ENCODE assay signal across 9 cellular contexts in genomic region chr7:87627634-87627994, GRCh38. TPM values are rescaled to one million over a fixed set of nuclear protein-coding genes. Genes with fewer than 3 reads are reported as not detected.
DNase-seq lines count a peak whose midpoint lies in the region; ATAC-seq and TF ChIP-seq lines count a peak whose summit lies in the region.
"Had no signal": no experiment of that assay in that cellular context is flagged by ENCODE, and none has a peak within 500 bp of the region (broad histone marks: within the 10 kb centered on the region; RNA-seq: fewer than 3 reads in every experiment).

No MANE protein-coding gene starts in this region.

- no peaks in the 10 kb centered on the region for H3K79me2 ChIP-seq in mammary epithelial cell (ENCODE audit: insufficient read depth, low read length)

- in situ Hi-C loops in mammary epithelial cell (cut with MboI; ENCODE audit: low sequenced_read_pairs in 2 of 2), result no loop called here
- in situ Hi-C loops in G401 (cut with HindIII; ENCODE audit: low sequenced_read_pairs), result no loop called here
- in situ Hi-C loops in KBM-7 (cut with MboI; ENCODE audit: low pct_unique_long_range_greater_than_20kb, low sequenced_read_pairs), result no loop called here

- H3K4me3 ChIP-seq in mammary epithelial cell (replicated peaks in 1 of 3; ENCODE audit: insufficient read depth in 1 of 3, low read depth in 2 of 3, low read length in 3 of 3), result peak overlapping the region; percentile 76 to 82 (median 81)
- H3K4me3 ChIP-seq in right lobe of liver, result peak overlapping the region; percentile 62 to 85 (median 74)
- H3K4me3 ChIP-seq in thyroid gland (replicated peaks in 1 of 3), result peak overlapping the region; percentile 59 to 80 (median 65)
- H3K4me3 ChIP-seq: K562 had no signal

- H3K27me3 Mint-ChIP-seq in CD4-positive, alpha-beta T cell, result peaks cover 14% of the 10 kb centered on the region

- no peaks in the 10 kb centered on the region for H3K36me3 ChIP-seq in mammary epithelial cell (ENCODE audit: insufficient read depth, low read length)
- H3K36me3 ChIP-seq in right lobe of liver, result no peaks in the 10 kb centered on the region
- H3K36me3 ChIP-seq in thyroid gland, result no peaks in the 10 kb centered on the region

- H3K4me1 ChIP-seq in mammary epithelial cell (ENCODE audit: insufficient read depth, low read length) (peaks cover 18% of the 10 kb centered on the region), right lobe of liver (no peaks in the 10 kb centered on the region), thyroid gland (peaks cover 0 to 6% of the 10 kb centered on the region in 2 donors)

- intact Hi-C loops in CD4-positive, alpha-beta T cell (cut with DNase I, micrococcal nuclease), result loop anchor here in 1 of 2 experiments (5.0 kb wide), 1 partner anchor 250 kb away; the partner anchor contains the start of genes DBF4 and SLC25A40
- intact Hi-C loops in mammary epithelial cell (cut with micrococcal nuclease), result loop anchor here (10.0 kb wide), 1 partner anchor 487 kb away; no protein-coding TSS in a partner anchor
- intact Hi-C loops in right lobe of liver (cut with DNase I), result no loop called here
- intact Hi-C loops in thyroid gland (cut with DNase I), result no loop called here

- peak; percentile 8 for ATAC-seq in CD4-positive, alpha-beta T cell (ENCODE audit: poor library complexity)
- ATAC-seq in GM19468 (IDR thresholded peaks at IDR 0.05; ENCODE audit: extremely low read depth, unreplicated experiment), result peak; percentile 5
- ATAC-seq in HG03565 (IDR thresholded peaks at IDR 0.05; ENCODE audit: unreplicated experiment), result peak; percentile 11
- peak; percentile 8 to 36 (median 23) for ATAC-seq in right lobe of liver
- ATAC-seq: K562 had no signal

- no peaks in the 10 kb centered on the region for H3K36me3 Mint-ChIP-seq in CD4-positive, alpha-beta T cell (ENCODE audit: low read depth)

- CTCF ChIA-PET in CD4-positive, alpha-beta T cell (lab: Charles Lee), result no interaction called here
- CTCF ChIA-PET in mammary epithelial cell (lab: Charles Lee; ENCODE audit: low non-redundant PET), result no interaction called here

- peak overlapping the region; percentile 87 for H3K4me3 Mint-ChIP-seq in CD4-positive, alpha-beta T cell

- peaks cover 11% of the 10 kb centered on the region for H3K27me3 ChIP-seq in CD4-positive, alpha-beta T cell (ENCODE audit: control insufficient read depth, insufficient read depth, low read length)
- no peaks in the 10 kb centered on the region for H3K27me3 ChIP-seq in mammary epithelial cell (ENCODE audit: insufficient read depth, low read length)
- H3K27me3 ChIP-seq in right lobe of liver, result no peaks in the 10 kb centered on the region
- H3K27me3 ChIP-seq in thyroid gland, result no peaks in the 10 kb centered on the region

- WGBS in mammary epithelial cell (ENCODE audit: low coverage, missing lambda C conversion rate), result 1% methylated on average over 15 of the region's 30 CpGs
- WGBS in right lobe of liver (ENCODE audit: insufficient coverage, low coverage, low lambda C conversion rate, missing lambda C conversion rate), result no CpG with 5 or more reads among the region's 30 CpGs
- 7 to 12% methylated on average over 7 to 15 of the region's 30 CpGs for WGBS in thyroid gland, 2 donors

- no peak overlapping the region for H3K27ac ChIP-seq in CD4-positive, alpha-beta T cell (ENCODE audit: low read depth, low read length)
- H3K27ac ChIP-seq in mammary epithelial cell (ENCODE audit: insufficient read depth, low read depth, low read length), result no peak overlapping the region
- H3K27ac ChIP-seq in right lobe of liver, result peak overlapping the region in 2 of 3 donors; percentile 18 to 90
- no peak overlapping the region for H3K27ac ChIP-seq in thyroid gland

- dilution Hi-C loops in mammary epithelial cell (cut with HindIII; ENCODE audit: low sequenced_read_pairs), result no loop called here

- H4K20me1 ChIP-seq in mammary epithelial cell (ENCODE audit: insufficient read depth, low read length), result no peaks in the 10 kb centered on the region

- TF ChIP-seq CTCF in CD4-positive, alpha-beta T cell (IDR thresholded peaks at IDR 0.05), result no peak
- TF ChIP-seq CTCF in mammary epithelial cell (conservative IDR thresholded peaks at IDR 0.05 in 1 of 2, IDR thresholded peaks at IDR 0.05 in 1 of 2; ENCODE audit: extremely low read depth in 1 of 2, insufficient read depth in 1 of 2, low read depth in 1 of 2, low read length in 2 of 2) (no peak), right lobe of liver (IDR thresholded peaks at IDR 0.05) (no peak), thyroid gland (IDR thresholded peaks at IDR 0.05) (no peak)

- TF ChIP-seq POLR2A in right lobe of liver (IDR thresholded peaks at IDR 0.05), result no peak
- no peak for TF ChIP-seq POLR2A in thyroid gland (IDR thresholded peaks at IDR 0.05)

- peaks cover 18% of the 10 kb centered on the region for H3K4me1 Mint-ChIP-seq in CD4-positive, alpha-beta T cell (ENCODE audit: low read depth)

- DNase-seq in CD4-positive, alpha-beta T cell, result peak in 2 of 10 experiments; percentile 6 to 8
- DNase-seq in mammary epithelial cell, result no peak
- DNase-seq in right lobe of liver, result peak; percentile 45 to 64 (median 53)
- peak; percentile 8 to 15 for DNase-seq in thyroid gland
- no peak for DNase-seq in G401 (ENCODE audit: low spot score)
- no peak for DNase-seq in KBM-7

- no peak overlapping the region for H3K9ac ChIP-seq in mammary epithelial cell (ENCODE audit: insufficient read depth, low read length)

- no peaks in the 10 kb centered on the region for H3K9me3 ChIP-seq in CD4-positive, alpha-beta T cell (ENCODE audit: control insufficient read depth, low read length)
- H3K9me3 ChIP-seq in mammary epithelial cell (replicated peaks; ENCODE audit: insufficient read depth, low read length) (no peaks in the 10 kb centered on the region), right lobe of liver (no peaks in the 10 kb centered on the region), thyroid gland (no peaks in the 10 kb centered on the region)

- no peaks in the 10 kb centered on the region for H3K9me3 Mint-ChIP-seq in CD4-positive, alpha-beta T cell

- no TSS peak for BruUV-seq in mammary epithelial cell (replicated peaks; lab: Mats Ljungman, UMichigan)

- peak overlapping the region; percentile 95 for H2AFZ ChIP-seq in mammary epithelial cell (ENCODE audit: low read depth, low read length)

- peak overlapping the region; percentile 78 for H3K27ac Mint-ChIP-seq in CD4-positive, alpha-beta T cell

- H3K4me2 ChIP-seq in mammary epithelial cell (ENCODE audit: insufficient read depth, low read depth, low read length), result peak overlapping the region; percentile 100

- POLR2A ChIA-PET in CD4-positive, alpha-beta T cell (lab: Charles Lee), result interaction anchor here (0.5 to 3.7 kb wide), 4 partner anchors 28 to 307 kb away, joined by 3 to 33 read pairs (median 8); partner anchors contain the start of genes ABCB1 and ADAM22

RNA-seq across cellular contexts. Expression of gene RUNDC3B, which starts 0.6 kb away (rescaled TPM):
- total RNA-seq in CD4-positive, alpha-beta T cell, result under 1 TPM; 0.73 to 0.85 TPM
- total RNA-seq in mammary epithelial cell (1 to 10 TPM in 1 of 2 donors, under 1 TPM in 1; 0.26 to 2.3 TPM), right lobe of liver (10 to 100 TPM in 2 of 6 experiments, 1 to 10 TPM in 4; 4.2 to 11.9 (median 7.3) TPM), thyroid gland (1 to 10 TPM; 1.2 to 5.2 (median 3.5) TPM)
- 0.33 TPM for polyA plus RNA-seq in mammary epithelial cell
- polyA minus RNA-seq in mammary epithelial cell, result not detected
- total RNA-seq in G401 (2014; rRNA removed; shearing (Covaris generic)), result not detected in 2 replicates
- total RNA-seq: K562 had no signal

RNA-seq across cellular contexts. Expression of gene ABCB1, which starts 26.9 kb away (rescaled TPM):
- total RNA-seq in CD4-positive, alpha-beta T cell, result 10 to 100 TPM; 10.6 to 12.2 TPM
- 1 to 10 TPM in 1 of 2 donors, not detected in 1; 1.8 TPM for total RNA-seq in mammary epithelial cell
- 0.16 TPM for polyA plus RNA-seq in mammary epithelial cell
- polyA minus RNA-seq in mammary epithelial cell, result not detected
- 10 to 100 TPM; 29.4 to 68.5 (median 51.0) TPM for total RNA-seq in right lobe of liver
- 1 to 10 TPM; 2.7 to 5.9 (median 4.4) TPM for total RNA-seq in thyroid gland
- not detected in 2 replicates for total RNA-seq in G401 (2014; rRNA removed; shearing (Covaris generic))

Comparison
In these comparisons a context has a peak if more than half of its experiments do, and no peak if none do; other contexts are left out.
1. DNase-seq: peak in right lobe of liver (3 of 3) and thyroid gland (2 of 2); none in mammary epithelial cell (single experiment), G401 (single experiment) and KBM-7 (single experiment).
2. H3K27ac ChIP-seq: peak in right lobe of liver (2 of 3); none in CD4-positive, alpha-beta T cell (single experiment), mammary epithelial cell (single experiment) and thyroid gland (0 of 3).
3. Peak in every context shown above with its lines, with median percentiles within 50 percentile points of each other: ATAC-seq and H3K4me3 ChIP-seq.